ENCODE assay signal across 27 cellular contexts in genomic region chr3:42236611-42237010, GRCh38. TPM values are rescaled to one million over a fixed set of nuclear protein-coding genes. Genes with fewer than 3 reads are reported as not detected.
"Had no signal": no experiment of that assay in that cellular context is flagged by ENCODE, and none has a peak within 500 bp of the region (broad histone marks: within the 10 kb centered on the region; RNA-seq: fewer than 3 reads in every experiment).

No MANE protein-coding gene starts in this region.

- H3K4me1 ChIP-seq: esophagus squamous epithelium, gastrocnemius medialis, heart right ventricle, left lung, lower lobe of right lung had no signal

- DNase-seq: effector CD8-positive, alpha-beta T cell; effector memory CD8-positive, alpha-beta T cell; endodermal cell; erythroblast; esophagus squamous epithelium; foreskin fibroblast; foreskin melanocyte; gastrocnemius medialis; glutamatergic neuron; head of caudate nucleus; heart right ventricle; hippocampal formation; left cardiac atrium; left lung; left ventricle myocardium superior; lower lobe of right lung; mesenchymal stem cell; mucosa of descending colon; naive B cell had no signal

- H3K27me3 ChIP-seq: gastrocnemius medialis, left lung had no signal

- ATAC-seq: effector memory CD8-positive, alpha-beta T cell; esophagus mucosa; gastrocnemius medialis; heart right ventricle; left cardiac atrium; left lung; left ventricle myocardium superior; lower lobe of right lung; mucosa of descending colon had no signal

- H3K27ac ChIP-seq: coronary artery, epithelial cell of prostate, esophagus squamous epithelium, gastrocnemius medialis, heart right ventricle, left lung, lower lobe of right lung had no signal

- H3K4me3 ChIP-seq: coronary artery, esophagus squamous epithelium, gastrocnemius medialis, heart right ventricle, left lung, lower lobe of right lung, mucosa of descending colon had no signal

- H3K36me3 ChIP-seq: esophagus squamous epithelium, gastrocnemius medialis, heart right ventricle, left lung, lower lobe of right lung had no signal

RNA-seq across cellular contexts. Expression of gene CCK, which starts 29.4 kb away (rescaled TPM):
- total RNA-seq: dermis microvascular lymphatic vessel endothelial cell, glomerular endothelial cell, heart right ventricle, left cardiac atrium, left ventricle myocardium superior, lower lobe of right lung, lung microvascular endothelial cell, mesothelial cell of epicardium, myocyte had no signal
